8 cellular contexts compared by ENCODE assay signal in genomic region chr19:3761382-3762129, GRCh38. TPM values are rescaled to one million over a fixed set of nuclear protein-coding genes. Genes with fewer than 3 reads are reported as not detected.
DNase-seq lines count a peak whose midpoint lies in the region; ATAC-seq and TF ChIP-seq lines count a peak whose summit lies in the region.

A gene with protein sequence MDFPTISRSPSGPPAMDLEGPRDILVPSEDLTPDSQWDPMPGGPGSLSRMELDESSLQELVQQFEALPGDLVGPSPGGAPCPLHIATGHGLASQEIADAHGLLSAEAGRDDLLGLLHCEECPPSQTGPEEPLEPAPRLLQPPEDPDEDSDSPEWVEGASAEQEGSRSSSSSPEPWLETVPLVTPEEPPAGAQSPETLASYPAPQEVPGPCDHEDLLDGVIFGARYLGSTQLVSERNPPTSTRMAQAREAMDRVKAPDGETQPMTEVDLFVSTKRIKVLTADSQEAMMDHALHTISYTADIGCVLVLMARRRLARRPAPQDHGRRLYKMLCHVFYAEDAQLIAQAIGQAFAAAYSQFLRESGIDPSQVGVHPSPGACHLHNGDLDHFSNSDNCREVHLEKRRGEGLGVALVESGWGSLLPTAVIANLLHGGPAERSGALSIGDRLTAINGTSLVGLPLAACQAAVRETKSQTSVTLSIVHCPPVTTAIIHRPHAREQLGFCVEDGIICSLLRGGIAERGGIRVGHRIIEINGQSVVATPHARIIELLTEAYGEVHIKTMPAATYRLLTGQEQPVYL (minus strand): TSS chr19:3761692. CDS start chr19:3760264, 1,428 bp downstream.

- no peaks in the 10 kb centered on the region for H3K9me3 ChIP-seq in HUES48 (ENCODE audit: control insufficient read depth, insufficient read depth, low read length)

- H3K27ac ChIP-seq in C4-2B: peak within 1 kb of the TSS; percentile 95
- peak within 1 kb of the TSS; percentile 99 for H3K27ac ChIP-seq in HUES48 (ENCODE audit: low read depth, low read length)

- peaks cover 29% of the 10 kb centered on the region; the same call in 1 of the 2 replicates for H3K36me3 ChIP-seq in HUES48 (ENCODE audit: control insufficient read depth, insufficient read depth, low read length)

- H3K4me1 ChIP-seq in HUES48 (ENCODE audit: control insufficient read depth, insufficient read depth, low read length): no peaks in the 10 kb centered on the region

- ATAC-seq in GM19452 (IDR thresholded peaks at IDR 0.05; ENCODE audit: unreplicated experiment): peak; percentile 42

- peaks cover 15% of the 10 kb centered on the region for H3K4me1 Mint-ChIP-seq in mesothelial cell of epicardium

- peak within 1 kb of the TSS; percentile 97 for H3K4me3 Mint-ChIP-seq in mesothelial cell of epicardium

- H3K27me3 ChIP-seq in HUES48 (ENCODE audit: control insufficient read depth, insufficient read depth, low read length): no peaks in the 10 kb centered on the region

- peak within 1 kb of the TSS; percentile 86 for H3K9ac ChIP-seq in HUES48 (ENCODE audit: low read depth, low read length)

- no peaks in the 10 kb centered on the region for H3K27me3 Mint-ChIP-seq in mesothelial cell of epicardium (ENCODE audit: low read depth)

- peak within 1 kb of the TSS; percentile 87 for H3K4me3 ChIP-seq in HUES48 (ENCODE audit: low read depth, low read length)

- TF ChIP-seq CTCF in C4-2B (conservative IDR thresholded peaks at IDR 0.05) (peak; percentile 88), mesothelial cell of epicardium (IDR thresholded peaks at IDR 0.05; ENCODE audit: unreplicated experiment) (peak; percentile 79)

- peak within 1 kb of the TSS; percentile 99 for H3K27ac Mint-ChIP-seq in mesothelial cell of epicardium

- no peaks in the 10 kb centered on the region for H3K9me3 Mint-ChIP-seq in mesothelial cell of epicardium

- in situ Hi-C loops in endometrial microvascular endothelial cells (cut with HindIII; ENCODE audit: inconsistent ontology term, low pct_unique_long_range_greater_than_20kb, low sequenced_read_pairs): no loop called here

- DNase-seq in NOMO-1 treated with dmso at 0.1 percent for 144 hours (lab: John Stamatoyannopoulos, UW; ENCODE audit: unreplicated experiment) (peak; percentile 68), mesothelial cell of epicardium (ENCODE audit: low spot score in 2 of 2, unreplicated experiment in 2 of 2) (peak; percentile 90 to 98)
- peak; percentile 77 for DNase-seq in activated CD8-positive, alpha-beta memory T cell treated with anti-CD3 and anti-CD28 coated beads, Interleukin-2, amount 50 U/mL, for 1 hour (ENCODE audit: extremely low read depth)
- peak; percentile 88 for DNase-seq in stimulated activated CD8-positive, alpha-beta memory T cell treated with anti-CD3 and anti-CD28 coated beads, Interleukin-15, amount 100 ng/mL, for 4 hours (ENCODE audit: low read depth in 2 of 2)

- peaks cover 10% of the 10 kb centered on the region for H3K36me3 Mint-ChIP-seq in mesothelial cell of epicardium

RNA-seq across cellular contexts. Expression of the gene that starts here (rescaled TPM):
- total RNA-seq in endometrial microvascular endothelial cells (ENCODE audit: inconsistent ontology term): 46.8 TPM
- 22.1 to 25.2 TPM (median 23.5 TPM) in 3 replicates for total RNA-seq in mesothelial cell of epicardium

Comparison
In these comparisons a context has a peak if more than half of its experiments do, and no peak if none do; other contexts are left out.
1. Peak in every context shown above with its lines: DNase-seq, ATAC-seq, H3K4me3 ChIP-seq and H3K27ac ChIP-seq.